ENCODE assay signal across 17 cellular contexts in the genomic region with DNA sequence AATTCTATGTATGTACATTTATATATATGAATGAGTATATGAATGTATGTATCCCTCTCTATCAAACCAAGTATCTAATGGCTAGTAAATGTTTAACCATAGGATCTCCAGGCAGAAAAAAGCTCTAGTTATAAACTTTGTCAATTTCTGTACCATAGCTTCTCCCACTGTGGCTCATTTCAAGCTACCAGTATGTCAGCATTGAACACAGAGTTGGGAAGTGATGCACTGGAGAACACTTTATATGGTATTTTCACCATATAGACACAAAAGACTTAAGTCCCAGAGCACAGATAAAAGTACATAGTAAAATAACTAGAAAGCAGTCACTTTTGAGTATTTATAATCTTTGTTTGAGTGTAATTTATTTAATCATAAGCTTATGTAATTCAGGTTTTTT. TPM values are rescaled to one million over a fixed set of nuclear protein-coding genes. Genes with fewer than 3 reads are reported as not detected.
DNase-seq lines count a peak whose midpoint lies in the region; ATAC-seq, FAIRE-seq and TF ChIP-seq lines count a peak whose summit lies in the region.
"Had no signal": no experiment of that assay in that cellular context is flagged by ENCODE, and none has a peak within 500 bp of the region (broad histone marks: within the 10 kb centered on the region; RNA-seq: fewer than 3 reads in every experiment).

No MANE protein-coding gene starts in this region.

- H3K79me2 ChIP-seq in MM.1S (ENCODE audit: low read length) = no peaks in the 10 kb centered on the region

- H4K20me1 ChIP-seq in MM.1S (ENCODE audit: insufficient read depth, low read length) = no peaks in the 10 kb centered on the region

- H3F3A ChIP-seq in MM.1S (ENCODE audit: insufficient read depth, low read length) = peaks cover 6% of the 10 kb centered on the region; the same call in 1 of the 2 replicates

- H2AFZ ChIP-seq in MM.1S (ENCODE audit: low read length) = peak overlapping the region; percentile 50; the same call in 1 of the 2 replicates
- H2AFZ ChIP-seq: GM23338 had no signal

- no peaks in the 10 kb centered on the region for H3K9me2 ChIP-seq in MM.1S (replicated peaks; ENCODE audit: insufficient read depth, low read length)

- no peaks in the 10 kb centered on the region for H3K9me3 ChIP-seq in MM.1S (replicated peaks; ENCODE audit: insufficient read depth, low read length)
- H3K9me3 ChIP-seq in pancreas = no peaks in the 10 kb centered on the region
- H3K9me3 ChIP-seq in SJCRH30 (replicated peaks) = no peaks in the 10 kb centered on the region

- FAIRE-seq in pancreas (lab: Jason Lieb, UNC) = no peak
- FAIRE-seq: A204.1, D721Med had no signal

- H3K4me3 ChIP-seq in MM.1S (ENCODE audit: low read length) (peak overlapping the region; percentile 4; the same call in 1 of the 2 replicates), pancreas (no peak overlapping the region), SJCRH30 (no peak overlapping the region)
- H3K4me3 ChIP-seq: GM23338 had no signal

- DNase-seq in MM.1S (no peak), superior temporal gyrus (ENCODE audit: extremely low spot score) (peak; percentile 74), pancreas (no peak), SJCRH30 (no peak)
- DNase-seq: CD4-positive, alpha-beta T cell; COR-L47; DMS153; GF-D8; H7; IMR-90 had no signal

- no peak overlapping the region for H3K9ac ChIP-seq in MM.1S (ENCODE audit: low read length)

- H3K36me3 ChIP-seq in MM.1S (replicated peaks; ENCODE audit: insufficient read depth, low read length) (no peaks in the 10 kb centered on the region), pancreas (no peaks in the 10 kb centered on the region), SJCRH30 (no peaks in the 10 kb centered on the region)

- H3K27me3 ChIP-seq in MM.1S (replicated peaks; ENCODE audit: insufficient read depth, low read length) = no peaks in the 10 kb centered on the region
- no peaks in the 10 kb centered on the region for H3K27me3 ChIP-seq in layer of hippocampus (ENCODE audit: control insufficient read depth, insufficient read depth, low read length)
- H3K27me3 ChIP-seq in pancreas = no peaks in the 10 kb centered on the region
- 0 out of 2 replicates have a peak, but pooled peaks cover 3% of the 10 kb centered on the region for H3K27me3 ChIP-seq in SJCRH30

- intact Hi-C loops in pancreas (cut with DNase I) = no loop called here

- H3K27ac ChIP-seq in MM.1S (ENCODE audit: low read length) (no peak overlapping the region), angular gyrus (ENCODE audit: low read depth, low read length) (peak overlapping the region; percentile 78), layer of hippocampus (ENCODE audit: low read depth, low read length) (peak overlapping the region; percentile 76), pancreas (no peak overlapping the region), SJCRH30 (no peak overlapping the region)

- ATAC-seq in pancreas (no peak), GM18870 (IDR thresholded peaks at IDR 0.05; ENCODE audit: unreplicated experiment) (no peak), HG02970 (IDR thresholded peaks at IDR 0.05; ENCODE audit: low FRiP score, unreplicated experiment) (no peak)
- ATAC-seq: GM23338 had no signal

- H3K4me1 ChIP-seq in MM.1S (ENCODE audit: low read length) = peaks cover 18% of the 10 kb centered on the region
- H3K4me1 ChIP-seq in pancreas = peaks cover 0 to 8% (median 7%) of the 10 kb centered on the region in 3 donors
- no peaks in the 10 kb centered on the region for H3K4me1 ChIP-seq in SJCRH30

- peak overlapping the region; percentile 37; the same call in 1 of the 2 replicates for H3K4me2 ChIP-seq in MM.1S (ENCODE audit: low read depth, low read length)

- no peak for TF ChIP-seq CTCF in MM.1S (IDR thresholded peaks at IDR 0.05; ENCODE audit: low read length)
- no peak for TF ChIP-seq CTCF in pancreas (IDR thresholded peaks at IDR 0.05)

RNA-seq across cellular contexts. Expression of gene ATP8A1, which starts 53.9 kb away (rescaled TPM):
- total RNA-seq in pancreas = 10 to 100 TPM in 4 of 6 donors, 1 to 10 TPM in 2; 8.2 to 15.3 (median 11.1) TPM
- 10 to 100 TPM in 1 of 2 donors, 1 to 10 TPM in 1; 4.8 to 11.2 TPM for polyA plus RNA-seq in pancreas
- 0.03 and 0.20 TPM in 2 replicates for total RNA-seq in SJCRH30 (2014; rRNA removed; shearing (Covaris generic))

Comparison
In these comparisons a context has a peak if more than half of its experiments do, and no peak if none do; other contexts are left out.
1. H3K27ac ChIP-seq: peak in angular gyrus (single experiment) and layer of hippocampus (single experiment); none in MM.1S (single experiment), pancreas (0 of 4) and SJCRH30 (single experiment).